ENCODE assay signal across 17 cellular contexts in genomic region chr7:134660961-134661376, GRCh38. TPM values are rescaled to one million over a fixed set of nuclear protein-coding genes. Genes with fewer than 3 reads are reported as not detected.
DNase-seq lines count a peak whose midpoint lies in the region; ATAC-seq and TF ChIP-seq lines count a peak whose summit lies in the region.
"Had no signal": no experiment of that assay in that cellular context is flagged by ENCODE, and none has a peak within 500 bp of the region (broad histone marks: within the 10 kb centered on the region; RNA-seq: fewer than 3 reads in every experiment).

No MANE protein-coding gene starts in this region.

- H3K4me3 Mint-ChIP-seq in osteocyte (ENCODE audit: unreplicated experiment) (no peak overlapping the region), WTC11 (no peak overlapping the region)
- H3K4me3 Mint-ChIP-seq: IgD-negative memory B cell; natural killer cell treated with Interleukin-12 subunit alpha and Interleukin-12 subunit beta and Interleukin-15 and Interleukin-18, amount 100 ng/mL, for 72 hours had no signal

- H3K4me3 ChIP-seq in fibroblast of mammary gland (ENCODE audit: control insufficient read depth, low read depth, low read length) = no peak overlapping the region
- H3K4me3 ChIP-seq: colonic mucosa, skin epidermis had no signal

- ATAC-seq in SK-N-SH treated with all-trans-retinoic acid at 6 μM for 48 hours (peak; percentile 92), WTC11 (no peak)
- ATAC-seq: natural killer cell treated with Interleukin-12 subunit alpha and Interleukin-12 subunit beta and Interleukin-15 and Interleukin-18, amount 100 ng/mL, for 72 hours had no signal

- H3K4me1 Mint-ChIP-seq in osteocyte (ENCODE audit: unreplicated experiment) (peaks cover 26% of the 10 kb centered on the region), WTC11 (peaks cover 14% of the 10 kb centered on the region)

- TF ChIP-seq CTCF in fibroblast of mammary gland (conservative IDR thresholded peaks at IDR 0.05; ENCODE audit: control insufficient read depth, insufficient read depth, low read depth, low read length) = no peak
- TF ChIP-seq CTCF in osteocyte (IDR thresholded peaks at IDR 0.05) = no peak
- TF ChIP-seq CTCF in WTC11 (IDR thresholded peaks at IDR 0.05) = no peak

- CTCF ChIA-PET in WTC11 (lab: Charles Lee) = no interaction called here

- H3K27me3 Mint-ChIP-seq in osteocyte (ENCODE audit: unreplicated experiment) (no peaks in the 10 kb centered on the region), WTC11 (ENCODE audit: low read depth) (no peaks in the 10 kb centered on the region)
- H3K27me3 Mint-ChIP-seq: IgD-negative memory B cell; natural killer cell treated with Interleukin-12 subunit alpha and Interleukin-12 subunit beta and Interleukin-15 and Interleukin-18, amount 100 ng/mL, for 72 hours had no signal

- H3K27ac Mint-ChIP-seq in osteocyte (ENCODE audit: unreplicated experiment) = peak overlapping the region; percentile 77
- no peak overlapping the region for H3K27ac Mint-ChIP-seq in WTC11
- H3K27ac Mint-ChIP-seq: IgD-negative memory B cell; natural killer cell treated with Interleukin-12 subunit alpha and Interleukin-12 subunit beta and Interleukin-15 and Interleukin-18, amount 100 ng/mL, for 72 hours had no signal

- DNase-seq in EH (ENCODE audit: low read depth) (peak; percentile 97), fibroblast of mammary gland (ENCODE audit: low read depth) (peak; percentile 65), osteocyte (ENCODE audit: extremely low spot score, unreplicated experiment) (no peak), C1 segment of cervical spinal cord (lab: John Stamatoyannopoulos, UW) (no peak), GF-D8 (lab: John Stamatoyannopoulos, UW) (no peak), WTC11 (ENCODE audit: low spot score) (no peak), amygdala (lab: John Stamatoyannopoulos, UW) (no peak)
- DNase-seq: activated naive CD4-positive, alpha-beta T cell treated with anti-CD3 and anti-CD28 coated beads, Interleukin-2, amount 50 U/mL, for 16 hours; colonic mucosa; glutamatergic neuron; NCI-H1436 treated with DMSO at 0.1 percent for 48 hours; NCI-H524; T-helper 2 cell had no signal

- H3K36me3 Mint-ChIP-seq in osteocyte (ENCODE audit: unreplicated experiment) = peaks cover 10% of the 10 kb centered on the region
- peaks cover 3% of the 10 kb centered on the region; the same call in 1 of the 2 replicates for H3K36me3 Mint-ChIP-seq in WTC11

- H3K9me3 Mint-ChIP-seq in osteocyte (ENCODE audit: unreplicated experiment) = no peaks in the 10 kb centered on the region
- H3K9me3 Mint-ChIP-seq in WTC11 = peaks cover 4% of the 10 kb centered on the region; the same call in 1 of the 2 replicates

- POLR2A ChIA-PET in WTC11 (lab: Charles Lee) = no interaction called here

TF ChIP-seq in SK-N-SH treated with all-trans-retinoic acid at 6 μM for 48 hours, 23 proteins besides CTCF, POLR2A, EP300 and RAD21 (continues in another document):
- no peak for TF ChIP-seq ZFP3 (CRISPR knock-in tag; IDR thresholded peaks at IDR 0.05)
- no peak for TF ChIP-seq ARNTL (CRISPR knock-in tag; IDR thresholded peaks at IDR 0.05; ENCODE audit: borderline replicate concordance, low read depth)
- peak; percentile 81 for TF ChIP-seq ISL1 (CRISPR knock-in tag; IDR thresholded peaks at IDR 0.05)
- TF ChIP-seq ZNF565 (CRISPR knock-in tag; conservative IDR thresholded peaks at IDR 0.05; ENCODE audit: low read depth) = no peak
- TF ChIP-seq, protein P1, sequence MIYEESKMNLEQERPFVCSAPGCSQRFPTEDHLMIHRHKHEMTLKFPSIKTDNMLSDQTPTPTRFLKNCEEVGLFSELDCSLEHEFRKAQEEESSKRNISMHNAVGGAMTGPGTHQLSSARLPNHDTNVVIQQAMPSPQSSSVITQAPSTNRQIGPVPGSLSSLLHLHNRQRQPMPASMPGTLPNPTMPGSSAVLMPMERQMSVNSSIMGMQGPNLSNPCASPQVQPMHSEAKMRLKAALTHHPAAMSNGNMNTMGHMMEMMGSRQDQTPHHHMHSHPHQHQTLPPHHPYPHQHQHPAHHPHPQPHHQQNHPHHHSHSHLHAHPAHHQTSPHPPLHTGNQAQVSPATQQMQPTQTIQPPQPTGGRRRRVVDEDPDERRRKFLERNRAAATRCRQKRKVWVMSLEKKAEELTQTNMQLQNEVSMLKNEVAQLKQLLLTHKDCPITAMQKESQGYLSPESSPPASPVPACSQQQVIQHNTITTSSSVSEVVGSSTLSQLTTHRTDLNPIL (CRISPR knock-in tag; IDR thresholded peaks at IDR 0.05; ENCODE audit: low read depth) = peak; percentile 81
- no peak for TF ChIP-seq TCF4 (CRISPR knock-in tag; IDR thresholded peaks at IDR 0.05; ENCODE audit: borderline replicate concordance)
- TF ChIP-seq SNAI2 (CRISPR knock-in tag; IDR thresholded peaks at IDR 0.05) = no peak
- TF ChIP-seq, protein P2, sequence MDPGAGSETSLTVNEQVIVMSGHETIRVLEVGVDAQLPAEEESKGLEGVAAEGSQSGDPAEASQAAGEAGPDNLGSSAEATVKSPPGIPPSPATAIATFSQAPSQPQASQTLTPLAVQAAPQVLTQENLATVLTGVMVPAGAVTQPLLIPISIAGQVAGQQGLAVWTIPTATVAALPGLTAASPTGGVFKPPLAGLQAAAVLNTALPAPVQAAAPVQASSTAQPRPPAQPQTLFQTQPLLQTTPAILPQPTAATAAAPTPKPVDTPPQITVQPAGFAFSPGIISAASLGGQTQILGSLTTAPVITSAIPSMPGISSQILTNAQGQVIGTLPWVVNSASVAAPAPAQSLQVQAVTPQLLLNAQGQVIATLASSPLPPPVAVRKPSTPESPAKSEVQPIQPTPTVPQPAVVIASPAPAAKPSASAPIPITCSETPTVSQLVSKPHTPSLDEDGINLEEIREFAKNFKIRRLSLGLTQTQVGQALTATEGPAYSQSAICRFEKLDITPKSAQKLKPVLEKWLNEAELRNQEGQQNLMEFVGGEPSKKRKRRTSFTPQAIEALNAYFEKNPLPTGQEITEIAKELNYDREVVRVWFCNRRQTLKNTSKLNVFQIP (CRISPR knock-in tag; IDR thresholded peaks at IDR 0.05; ENCODE audit: borderline replicate concordance, low read depth) = no peak
- TF ChIP-seq OSR1 (CRISPR knock-in tag; IDR thresholded peaks at IDR 0.05) = no peak
- TF ChIP-seq ZNF8 (CRISPR knock-in tag; IDR thresholded peaks at IDR 0.05) = no peak

TF ChIP-seq in WTC11, 78 proteins besides CTCF, POLR2A, EP300 and RAD21:
- TF ChIP-seq STAT6 (CRISPR knock-in tag; conservative IDR thresholded peaks at IDR 0.05; ENCODE audit: low read depth) (no peak), NR1H2 (CRISPR knock-in tag; IDR thresholded peaks at IDR 0.05) (no peak), FOXP1 (CRISPR knock-in tag; IDR thresholded peaks at IDR 0.05; ENCODE audit: borderline replicate concordance) (no peak), JUN (CRISPR knock-in tag; IDR thresholded peaks at IDR 0.05) (no peak), TCF7 (CRISPR knock-in tag; IDR thresholded peaks at IDR 0.05; ENCODE audit: low read depth) (no peak)
- TF ChIP-seq, protein P3, sequence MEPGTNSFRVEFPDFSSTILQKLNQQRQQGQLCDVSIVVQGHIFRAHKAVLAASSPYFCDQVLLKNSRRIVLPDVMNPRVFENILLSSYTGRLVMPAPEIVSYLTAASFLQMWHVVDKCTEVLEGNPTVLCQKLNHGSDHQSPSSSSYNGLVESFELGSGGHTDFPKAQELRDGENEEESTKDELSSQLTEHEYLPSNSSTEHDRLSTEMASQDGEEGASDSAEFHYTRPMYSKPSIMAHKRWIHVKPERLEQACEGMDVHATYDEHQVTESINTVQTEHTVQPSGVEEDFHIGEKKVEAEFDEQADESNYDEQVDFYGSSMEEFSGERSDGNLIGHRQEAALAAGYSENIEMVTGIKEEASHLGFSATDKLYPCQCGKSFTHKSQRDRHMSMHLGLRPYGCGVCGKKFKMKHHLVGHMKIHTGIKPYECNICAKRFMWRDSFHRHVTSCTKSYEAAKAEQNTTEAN (CRISPR knock-in tag; IDR thresholded peaks at IDR 0.05) = no peak
- TF ChIP-seq, protein P4, sequence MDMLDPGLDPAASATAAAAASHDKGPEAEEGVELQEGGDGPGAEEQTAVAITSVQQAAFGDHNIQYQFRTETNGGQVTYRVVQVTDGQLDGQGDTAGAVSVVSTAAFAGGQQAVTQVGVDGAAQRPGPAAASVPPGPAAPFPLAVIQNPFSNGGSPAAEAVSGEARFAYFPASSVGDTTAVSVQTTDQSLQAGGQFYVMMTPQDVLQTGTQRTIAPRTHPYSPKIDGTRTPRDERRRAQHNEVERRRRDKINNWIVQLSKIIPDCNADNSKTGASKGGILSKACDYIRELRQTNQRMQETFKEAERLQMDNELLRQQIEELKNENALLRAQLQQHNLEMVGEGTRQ (CRISPR knock-in tag; IDR thresholded peaks at IDR 0.05) = no peak

RNA-seq across cellular contexts. Expression of gene BPGM, which starts 14.3 kb away (rescaled TPM):
- 11.6 and 13.3 TPM in 2 replicates for total RNA-seq in osteocyte
- 12.5 to 15.6 TPM (median 14.6 TPM) in 3 replicates for total RNA-seq in WTC11 (2021)

Comparison
In these comparisons a context has a peak if more than half of its experiments do, and no peak if none do; other contexts are left out.
1. DNase-seq: peak in EH (single experiment) and fibroblast of mammary gland (single experiment); none in osteocyte (single experiment), C1 segment of cervical spinal cord (0 of 14), GF-D8 (single experiment), WTC11 (single experiment) and amygdala (0 of 56).